Comparison of ENCODE assay signal across 7 cellular contexts in genomic region chr1:45044916-45045315, GRCh38.
"Had no signal": no experiment of that assay in that cellular context is flagged by ENCODE, and none has a peak within 500 bp of the region (broad histone marks: within the 10 kb centered on the region; RNA-seq: fewer than 3 reads in every experiment).

No MANE protein-coding gene starts in this region.

- H2AFZ ChIP-seq: GM23248 had no signal

- H3K27ac ChIP-seq: GM23248 had no signal

- H3K27ac Mint-ChIP-seq: H9 had no signal

- DNase-seq: GM23248, H9, HCEC 1CT, IMR-90 had no signal

- FAIRE-seq: H1, H54, HTR-8/SVneo had no signal

- H3K4me3 Mint-ChIP-seq: H9 had no signal

- H3K9me3 Mint-ChIP-seq: H9 had no signal

- H3K9ac ChIP-seq: GM23248 had no signal

- H3K4me3 ChIP-seq: GM23248 had no signal
